ENCODE assay signal across 13 cellular contexts in genomic region chr14:55843718-55844403, GRCh38.
DNase-seq lines count a peak whose midpoint lies in the region; ATAC-seq and TF ChIP-seq lines count a peak whose summit lies in the region.
"Had no signal": no experiment of that assay in that cellular context is flagged by ENCODE, and none has a peak within 500 bp of the region (broad histone marks: within the 10 kb centered on the region; RNA-seq: fewer than 3 reads in every experiment).

No MANE protein-coding gene starts in this region.

- no peak overlapping the region for H3K4me3 Mint-ChIP-seq in CD4-positive, alpha-beta T cell

- TF ChIP-seq CTCF in A673 (conservative IDR thresholded peaks at IDR 0.05; ENCODE audit: low read depth, low read length), result peak; percentile 41
- peak in 6 of 7 experiments; percentile 6 to 48 (median 35) for TF ChIP-seq CTCF in body of pancreas (IDR thresholded peaks at IDR 0.05)
- TF ChIP-seq CTCF in kidney epithelial cell (IDR thresholded peaks at IDR 0.05; ENCODE audit: insufficient read depth, low read length, poor library complexity, severe bottlenecking), result peak; percentile 10
- no peak for TF ChIP-seq CTCF in CD4-positive, alpha-beta T cell (IDR thresholded peaks at IDR 0.05)

- DNase-seq in A673 (ENCODE audit: low spot score) (no peak), GM23248 (peak; percentile 38), body of pancreas (no peak), kidney epithelial cell (ENCODE audit: low read depth) (no peak), posterior cingulate gyrus (no peak), NCI-H2227 treated with DMSO at 0.1 percent for 48 hours (lab: John Stamatoyannopoulos, UW) (no peak)
- no peak for DNase-seq in activated T-cell treated with anti-CD3 and anti-CD28 coated beads, Interleukin-2, amount 50 U/mL, for 48 hours
- DNase-seq in CD4-positive, alpha-beta T cell, result no peak
- DNase-seq: Calu3, islet precursor cell, NCI-H1694 treated with DMSO at 0.1 percent for 48 hours, occipital lobe, T-helper 9 cell had no signal

- ATAC-seq in body of pancreas, result no peak
- no peak for ATAC-seq in CD4-positive, alpha-beta T cell (ENCODE audit: poor library complexity)

- CTCF ChIA-PET in A673 (lab: Charles Lee), result no interaction called here
- CTCF ChIA-PET in CD4-positive, alpha-beta T cell (lab: Charles Lee), result no interaction called here

- no peaks in the 10 kb centered on the region for H4K20me1 ChIP-seq in GM23248 (ENCODE audit: insufficient read depth)

- H3K9me2 ChIP-seq in GM23248 (ENCODE audit: insufficient read depth), result no peaks in the 10 kb centered on the region

- no peaks in the 10 kb centered on the region for H3K79me2 ChIP-seq in GM23248 (ENCODE audit: insufficient read depth)

- H3K36me3 Mint-ChIP-seq in CD4-positive, alpha-beta T cell (ENCODE audit: low read depth), result no peaks in the 10 kb centered on the region

- intact Hi-C loops in A673 (cut with micrococcal nuclease; ENCODE audit: unreplicated experiment) (loop anchor here (10.0 kb wide), 1 partner anchor 501 kb away; no protein-coding TSS in a partner anchor), body of pancreas (cut with DNase I) (no loop called here), posterior cingulate gyrus (cut with DNase I) (no loop called here)
- intact Hi-C loops in CD4-positive, alpha-beta T cell (cut with DNase I, micrococcal nuclease), result no loop called here

- no peaks in the 10 kb centered on the region for H3K36me3 ChIP-seq in A673 (ENCODE audit: insufficient read depth, low read length, poor library complexity, severe bottlenecking)
- no peaks in the 10 kb centered on the region for H3K36me3 ChIP-seq in GM23248 (ENCODE audit: low read depth)
- H3K36me3 ChIP-seq in body of pancreas (replicated peaks in 1 of 2; ENCODE audit: insufficient read depth in 1 of 2, low read depth in 2 of 2), result no peaks in the 10 kb centered on the region
- no peaks in the 10 kb centered on the region for H3K36me3 ChIP-seq in kidney epithelial cell (ENCODE audit: control insufficient read depth, insufficient read depth, low read length)

- H3K4me1 ChIP-seq in A673 (ENCODE audit: insufficient read depth, low read length, poor library complexity, severe bottlenecking), result peaks cover 7% of the 10 kb centered on the region
- H3K4me1 ChIP-seq in GM23248 (ENCODE audit: insufficient read depth), result peaks cover 23% of the 10 kb centered on the region
- no peaks in the 10 kb centered on the region for H3K4me1 ChIP-seq in body of pancreas

- no peak for TF ChIP-seq POLR2A in body of pancreas (IDR thresholded peaks at IDR 0.05)

- POLR2A ChIA-PET in A673 (lab: Charles Lee; ENCODE audit: low non-redundant PET), result no interaction called here
- POLR2A ChIA-PET in CD4-positive, alpha-beta T cell (lab: Charles Lee), result no interaction called here

- BruUV-seq in A673 (replicated peaks; lab: Mats Ljungman, UMichigan), result no TSS peak

- H3K27me3 ChIP-seq in A673 (replicated peaks; ENCODE audit: insufficient read depth, low read depth, low read length, poor library complexity) (no peaks in the 10 kb centered on the region), GM23248 (replicated peaks; ENCODE audit: insufficient read depth) (no peaks in the 10 kb centered on the region), body of pancreas (no peaks in the 10 kb centered on the region), kidney epithelial cell (ENCODE audit: control insufficient read depth, insufficient read depth, low read length) (no peaks in the 10 kb centered on the region)
- no peaks in the 10 kb centered on the region for H3K27me3 ChIP-seq in CD4-positive, alpha-beta T cell (ENCODE audit: control insufficient read depth, insufficient read depth, low read length)

- no peak overlapping the region for H3K27ac Mint-ChIP-seq in CD4-positive, alpha-beta T cell

- H3F3A ChIP-seq in GM23248 (ENCODE audit: insufficient read depth), result peaks cover 20% of the 10 kb centered on the region

- in situ Hi-C loops in GM23248 (cut with MboI), result no loop called here

- H2AFZ ChIP-seq in GM23248, result no peak overlapping the region

- no peaks in the 10 kb centered on the region for H3K4me1 Mint-ChIP-seq in CD4-positive, alpha-beta T cell (ENCODE audit: low read depth)

- 44 to 45% methylated on average over 8 of the region's 8 CpGs for WGBS in GM23248 (ENCODE audit: low coverage in 1 of 2, low lambda C conversion rate in 2 of 2, missing lambda C conversion rate in 2 of 2), 2 experiments
- 49 to 52% methylated on average over 8 of the region's 8 CpGs for WGBS in body of pancreas, 2 donors

- no peak overlapping the region for H3K4me2 ChIP-seq in GM23248 (ENCODE audit: unreplicated experiment)

- H3K27ac ChIP-seq in A673 (ENCODE audit: low read depth, low read length, poor library complexity, severe bottlenecking) (no peak overlapping the region), GM23248 (no peak overlapping the region), body of pancreas (no peak overlapping the region)
- H3K27ac ChIP-seq in CD4-positive, alpha-beta T cell (ENCODE audit: low read depth, low read length), result no peak overlapping the region

- H3K9me3 ChIP-seq in A673 (ENCODE audit: low read depth, low read length, poor library complexity, severe bottlenecking), result no peaks in the 10 kb centered on the region
- no peaks in the 10 kb centered on the region for H3K9me3 ChIP-seq in GM23248 (ENCODE audit: low read depth)
- H3K9me3 ChIP-seq in body of pancreas, result no peaks in the 10 kb centered on the region
- H3K9me3 ChIP-seq in CD4-positive, alpha-beta T cell (ENCODE audit: control insufficient read depth, low read length), result no peaks in the 10 kb centered on the region

- H3K4me3 ChIP-seq in A673 (ENCODE audit: low read depth, low read length, poor library complexity, severe bottlenecking) (no peak overlapping the region), GM23248 (no peak overlapping the region), body of pancreas (no peak overlapping the region), kidney epithelial cell (ENCODE audit: low read depth, low read length) (no peak overlapping the region)

- H3K9me3 Mint-ChIP-seq in CD4-positive, alpha-beta T cell, result no peaks in the 10 kb centered on the region

- H3K9ac ChIP-seq in GM23248, result no peak overlapping the region

- H3K27me3 Mint-ChIP-seq in CD4-positive, alpha-beta T cell, result no peaks in the 10 kb centered on the region
